Comparison of ENCODE assay signal across 8 cellular contexts in genomic region chr1:45009956-45010854, GRCh38. TPM values are rescaled to one million over a fixed set of nuclear protein-coding genes. Genes with fewer than 3 reads are reported as not detected.
A peak's percentile ranks its signal among the peaks of the same experiment; 100 is the strongest.
DNase-seq lines count a peak whose midpoint lies in the region; ATAC-seq and TF ChIP-seq lines count a peak whose summit lies in the region.

No MANE protein-coding gene starts in this region.

- H3K9me3 ChIP-seq in ascending aorta, result no peaks in the 10 kb centered on the region

- peaks cover 20 to 31% of the 10 kb centered on the region in 2 donors for H3K4me1 ChIP-seq in ascending aorta

- peak overlapping the region; percentile 70 to 86 for H3K4me3 ChIP-seq in ascending aorta

- TF ChIP-seq CTCF in ascending aorta (IDR thresholded peaks at IDR 0.05), result no peak

- peak overlapping the region; percentile 65 to 81 for H3K27ac ChIP-seq in ascending aorta

- H3K36me3 ChIP-seq in ascending aorta, result peaks cover 44 to 45% of the 10 kb centered on the region in 2 donors

- ATAC-seq in HG02678 (IDR thresholded peaks at IDR 0.05; ENCODE audit: unreplicated experiment), result no peak

- H3K27me3 ChIP-seq in ascending aorta, result no peaks in the 10 kb centered on the region

- DNase-seq in NCI-H146 (lab: John Stamatoyannopoulos, UW) (peak; percentile 53), NCI-H146 treated with DMSO at 0.1 percent for 48 hours (lab: John Stamatoyannopoulos, UW; ENCODE audit: unreplicated experiment) (no peak), NCI-H526 (lab: John Stamatoyannopoulos, UW) (peak; percentile 47 to 88), ascending aorta (ENCODE audit: low spot score in 2 of 2) (no peak), iPS-NIHi11 (ENCODE audit: low spot score) (peak; percentile 62), H4 (ENCODE audit: low spot score) (no peak)
- DNase-seq in stimulated activated CD4-positive, alpha-beta T cell treated with anti-CD3 and anti-CD28 coated beads, Interleukin-4, amount 100 ng/mL, for 24 hours, result peak; percentile 36

- intact Hi-C loops in ascending aorta (cut with DNase I), result loop anchor here (2.0 to 5.0 kb wide), 5 partner anchors 23 to 562 kb away; partner anchors contain the start of genes BEST4, EIF2B3 and RNU5D-1

RNA-seq across cellular contexts. Expression of gene HECTD3, which starts 0.9 kb away (rescaled TPM):
- 32.1 TPM for total RNA-seq in ascending aorta
- total RNA-seq in H4 (2014; rRNA removed; shearing (Covaris generic)), result 16.7 and 20.9 TPM in 2 replicates

RNA-seq across cellular contexts. Expression of gene UROD, which starts 1.8 kb away (rescaled TPM):
- 150 TPM for total RNA-seq in ascending aorta
- 125 and 128 TPM in 2 replicates for total RNA-seq in H4 (2014; rRNA removed; shearing (Covaris generic))

RNA-seq across cellular contexts. Expression of gene EIF2B3, which starts 23.8 kb away (rescaled TPM):
- 3.6 TPM for total RNA-seq in ascending aorta
- total RNA-seq in H4 (2014; rRNA removed; shearing (Covaris generic)), result 51.5 and 60.6 TPM in 2 replicates

Comparison
In these comparisons a context has a peak if more than half of its experiments do, and no peak if none do; other contexts are left out.
1. DNase-seq: peak in NCI-H146 (single experiment), NCI-H526 (2 of 2), iPS-NIHi11 (single experiment) and stimulated activated CD4-positive, alpha-beta T cell treated with anti-CD3 and anti-CD28 coated beads, Interleukin-4, amount 100 ng/mL, for 24 hours (single experiment); none in NCI-H146 treated with DMSO at 0.1 percent for 48 hours (single experiment), ascending aorta (0 of 2) and H4 (single experiment).
2. RNA of gene EIF2B3, which starts 23.8 kb away (total RNA-seq): 51.5 to 60.6 TPM in H4; 3.6 TPM in ascending aorta (single experiment); every median in the first group is over 10 times any median in the second.